9 cellular contexts compared by ENCODE assay signal in genomic region chr6:3825851-3826581, GRCh38.
DNase-seq lines count a peak whose midpoint lies in the region; ATAC-seq lines count a peak whose summit lies in the region.
"Had no signal": no experiment of that assay in that cellular context is flagged by ENCODE, and none has a peak within 500 bp of the region (broad histone marks: within the 10 kb centered on the region; RNA-seq: fewer than 3 reads in every experiment).

No MANE protein-coding gene starts in this region.

- H3K9me3 ChIP-seq in stomach smooth muscle (ENCODE audit: control insufficient read depth in 2 of 2, low read length in 2 of 2) = no peaks in the 10 kb centered on the region

- peak; percentile 95 for DNase-seq in HPDE6-E6E7 (ENCODE audit: extremely low spot score)
- DNase-seq in T47D (ENCODE audit: low read depth in 1 of 2, low spot score in 1 of 2) = peak; percentile 67 to 83
- DNase-seq in kidney tubule cell (ENCODE audit: low spot score) = peak; percentile 99
- no peak for DNase-seq in activated effector memory CD4-positive, alpha-beta T cell treated with Interleukin-2 at 50 U/mL for 16 hours
- DNase-seq: effector memory CD8-positive, alpha-beta T cell had no signal

- no peaks in the 10 kb centered on the region for H3K36me3 ChIP-seq in stomach smooth muscle (ENCODE audit: control insufficient read depth in 2 of 2, insufficient read depth in 2 of 2, low read length in 2 of 2)

- H3K4me1 ChIP-seq in stomach smooth muscle (ENCODE audit: control insufficient read depth, insufficient read depth, low read length) = peaks cover 21% of the 10 kb centered on the region

- no peaks in the 10 kb centered on the region for H3K27me3 ChIP-seq in stomach smooth muscle (ENCODE audit: control insufficient read depth in 1 of 2, insufficient read depth in 2 of 2, low read length in 2 of 2)

- H3K4me3 ChIP-seq in stomach smooth muscle (ENCODE audit: low read length in 2 of 2) = peak overlapping the region; percentile 50 to 64

- peak overlapping the region; percentile 92 for H3K27ac ChIP-seq in stomach smooth muscle (ENCODE audit: low read length)

- peak overlapping the region; percentile 49 to 72 for H3K9ac ChIP-seq in stomach smooth muscle (ENCODE audit: low read length in 2 of 2)

- no peak for ATAC-seq in GM21390 (IDR thresholded peaks at IDR 0.05; ENCODE audit: unreplicated experiment)
- no peak for ATAC-seq in HG02870 (IDR thresholded peaks at IDR 0.05; ENCODE audit: unreplicated experiment)
- ATAC-seq in GM21447 (IDR thresholded peaks at IDR 0.05; ENCODE audit: unreplicated experiment) = no peak
- ATAC-seq: effector memory CD8-positive, alpha-beta T cell had no signal

- in situ Hi-C loops in T47D (cut with HindIII; ENCODE audit: low pct_unique_long_range_greater_than_20kb, low sequenced_read_pairs) = no loop called here
